ENCODE assay signal across 8 cellular contexts in genomic region chr1:232704694-232705680, GRCh38.
DNase-seq lines count a peak whose midpoint lies in the region; ATAC-seq, FAIRE-seq and TF ChIP-seq lines count a peak whose summit lies in the region.

No MANE protein-coding gene starts in this region.

- no peak overlapping the region for H2AFZ ChIP-seq in GM12878 (ENCODE audit: control insufficient read depth, low read depth, low read length)

- ATAC-seq in GM12878: no peak
- ATAC-seq in left colon: peak; percentile 82
- peak; percentile 81 to 91 for ATAC-seq in upper lobe of left lung (ENCODE audit: low FRiP score in 2 of 2)
- no peak for ATAC-seq in GM19467 (IDR thresholded peaks at IDR 0.05; ENCODE audit: unreplicated experiment)
- no peak for ATAC-seq in GM18867 (IDR thresholded peaks at IDR 0.05; ENCODE audit: unreplicated experiment)
- no peak for ATAC-seq in GM19395 (IDR thresholded peaks at IDR 0.05; ENCODE audit: unreplicated experiment)

- no TSS peak for BruUV-seq in GM12878 (replicated peaks; lab: Mats Ljungman, UMichigan)

- POLR2A ChIA-PET in GM12878 (lab: Charles Lee): no interaction called here

- no peak overlapping the region for H3K4me3 ChIP-seq in GM12878
- H3K4me3 ChIP-seq in upper lobe of left lung: no peak overlapping the region

- no peak for TF ChIP-seq RAD21 in GM12878 (IDR thresholded peaks at IDR 0.05; ENCODE audit: insufficient read depth, low read depth, low read length)

- SMC1A ChIA-PET in GM12878 (lab: Charles Lee; ENCODE audit: uncharacterized antibody, unreplicated experiment): no interaction called here

- CTCF ChIA-PET in GM12878 (lab: Yijun Ruan, JAX): no interaction called here

- no peak for TF ChIP-seq EP300 in GM12878 (IDR thresholded peaks at IDR 0.05; ENCODE audit: borderline replicate concordance in 1 of 2, control insufficient read depth in 1 of 2, low read depth in 2 of 2, low read length in 2 of 2)
- no peak for TF ChIP-seq EP300 in upper lobe of left lung (IDR thresholded peaks at IDR 0.05)

- H3K9me3 ChIP-seq in GM12878 (replicated peaks; ENCODE audit: control insufficient read depth, insufficient read depth, low read length) (no peaks in the 10 kb centered on the region), upper lobe of left lung (no peaks in the 10 kb centered on the region)

- no peaks in the 10 kb centered on the region for H3K79me2 ChIP-seq in GM12878 (ENCODE audit: control insufficient read depth, insufficient read depth, low read length)

- H3K9ac ChIP-seq in GM12878 (ENCODE audit: control insufficient read depth, insufficient read depth, low read length): no peak overlapping the region

- RAD21 ChIA-PET in GM12878 (lab: Charles Lee; ENCODE audit: unreplicated experiment): no interaction called here

- no peaks in the 10 kb centered on the region for H3K36me3 ChIP-seq in GM12878 (ENCODE audit: control insufficient read depth in 2 of 2, insufficient read depth in 2 of 2, low read length in 1 of 2)
- no peaks in the 10 kb centered on the region for H3K36me3 ChIP-seq in upper lobe of left lung

- H3K27ac ChIP-seq in C4-2B (peak overlapping the region; percentile 62; the same call in 1 of the 2 replicates), GM12878 (ENCODE audit: control insufficient read depth, insufficient read depth) (no peak overlapping the region), upper lobe of left lung (peak overlapping the region; percentile 35 to 44 (median 39))

- in situ Hi-C loops in GM12878 (cut with MboI): no loop called here

- TF ChIP-seq POLR2A in GM12878 (IDR thresholded peaks at IDR 0.05; ENCODE audit: low read depth, low read length) (no peak), upper lobe of left lung (IDR thresholded peaks at IDR 0.05) (no peak)

- TF ChIP-seq CTCF in C4-2B (conservative IDR thresholded peaks at IDR 0.05) (no peak), GM12878 (IDR thresholded peaks at IDR 0.05 in 2 of 3, conservative IDR thresholded peaks at IDR 0.05 in 1 of 3; ENCODE audit: control insufficient read depth in 2 of 3, extremely low read depth in 1 of 3, insufficient read depth in 1 of 3, low read depth in 3 of 3, low read length in 3 of 3) (no peak), upper lobe of left lung (IDR thresholded peaks at IDR 0.05) (no peak)

- H4K20me1 ChIP-seq in GM12878 (ENCODE audit: control insufficient read depth, insufficient read depth): no peaks in the 10 kb centered on the region

- WGBS in GM12878 (ENCODE audit: insufficient coverage, insufficient replicate concordance, low lambda C conversion rate, missing lambda C conversion rate): 14% methylated on average over 7 of the region's 7 CpGs
- WGBS in upper lobe of left lung, 2 donors: 44 to 52% methylated on average over 7 of the region's 7 CpGs

- intact Hi-C loops in GM12878 (cut with micrococcal nuclease; ENCODE audit: unreplicated experiment) (no loop called here), left colon (cut with DNase I, micrococcal nuclease) (no loop called here)

- H3K27me3 ChIP-seq in GM12878 (replicated peaks in 1 of 2; ENCODE audit: control insufficient read depth in 2 of 2, insufficient read depth in 2 of 2, low read length in 1 of 2) (peaks cover 0 to 4% of the 10 kb centered on the region in 2 experiments; a peak in 2 of 4 replicates), upper lobe of left lung (no peaks in the 10 kb centered on the region)

- no peak for FAIRE-seq in GM12878 (lab: Jason Lieb, UNC)

- H3K4me2 ChIP-seq in GM12878 (ENCODE audit: control insufficient read depth, insufficient read depth): no peak overlapping the region

- H3K4me1 ChIP-seq in GM12878 (ENCODE audit: control insufficient read depth, insufficient read depth, low read length) (no peaks in the 10 kb centered on the region), upper lobe of left lung (peaks cover 5 to 28% (median 14%) of the 10 kb centered on the region in 4 donors)

- DNase-seq in NCI-H146 (lab: John Stamatoyannopoulos, UW) (peak; percentile 81), GM12878 (ENCODE audit: low read depth, low spot score) (no peak), left colon (peak in 1 of 2 donors; percentile 61), upper lobe of left lung (peak in 1 of 2 donors; percentile 68)

TF ChIP-seq in GM12878, 131 proteins besides CTCF, POLR2A, EP300 and RAD21:
- no peak for TF ChIP-seq ZNF217 (IDR thresholded peaks at IDR 0.05)
- TF ChIP-seq BCL3 (IDR thresholded peaks at IDR 0.05; ENCODE audit: borderline replicate concordance, insufficient read depth, low read depth, low read length, poor library complexity, severe bottlenecking): peak; percentile 21
- no peak for TF ChIP-seq CBX3 (IDR thresholded peaks at IDR 0.05; ENCODE audit: borderline replicate concordance, low read depth)

Comparison
In these comparisons a context has a peak if more than half of its experiments do, and no peak if none do; other contexts are left out.
1. ATAC-seq: peak in left colon (single experiment) and upper lobe of left lung (2 of 2); none in GM12878 (single experiment), GM19467 (single experiment), GM18867 (single experiment) and GM19395 (single experiment).